In the genomic region with DNA sequence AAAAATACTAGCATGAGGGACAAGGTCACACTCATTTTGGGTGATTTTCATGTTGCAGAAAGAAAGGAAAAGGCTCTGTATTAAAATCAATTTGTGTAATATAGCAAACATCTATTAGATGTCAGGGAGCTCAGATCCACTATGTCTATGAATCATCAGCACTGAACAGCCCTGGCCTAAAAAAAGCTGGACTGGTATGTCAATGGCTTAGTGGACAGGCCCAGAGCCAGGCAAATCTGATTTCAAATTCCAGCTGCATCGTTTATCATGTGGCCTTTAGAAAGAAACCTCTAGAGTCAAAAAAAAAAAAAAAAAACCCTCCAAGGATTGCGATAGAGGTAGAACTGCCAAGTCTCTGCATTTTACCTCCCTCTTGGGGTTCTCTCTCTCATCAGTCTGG, we compare ENCODE assay signal across 21 cellular contexts. TPM values are rescaled to one million over a fixed set of nuclear protein-coding genes. Genes with fewer than 3 reads are reported as not detected.
A peak's percentile ranks its signal among the peaks of the same experiment; 100 is the strongest.
DNase-seq lines count a peak whose midpoint lies in the region; TF ChIP-seq lines count a peak whose summit lies in the region.
"Had no signal": no experiment of that assay in that cellular context is flagged by ENCODE, and none has a peak within 500 bp of the region (broad histone marks: within the 10 kb centered on the region; RNA-seq: fewer than 3 reads in every experiment).

No MANE protein-coding gene starts in this region.

- no peak overlapping the region for H3K9ac ChIP-seq in neural progenitor cell

- DNase-seq in AG08396 (ENCODE audit: low spot score): peak; percentile 37
- DNase-seq in adrenal gland: peak in 5 of 7 donors; percentile 34 to 90 (median 63)
- peak; percentile 38 for DNase-seq in foreskin fibroblast
- DNase-seq in neural progenitor cell (ENCODE audit: low spot score): no peak
- DNase-seq in globus pallidus (ENCODE audit: low spot score): no peak
- DNase-seq in stimulated activated CD4-positive, alpha-beta T cell treated with anti-CD3 and anti-CD28 coated beads, Interleukin-2, amount 100 ng/mL, for 48 hours: no peak
- DNase-seq in T-helper 1 cell: no peak
- no peak for DNase-seq in OCI-M2 (lab: John Stamatoyannopoulos, UW; ENCODE audit: unreplicated experiment)
- DNase-seq: activated B cell treated with CpG ODN at 0.5 μM for 24 hours; activated CD8-positive, alpha-beta memory T cell treated with anti-CD3 and anti-CD28 coated beads for 24 hours; AML-193; anterior cingulate cortex; erythroblast; lower lobe of right lung; NCI-H1048; NCI-H2107; stimulated activated naive CD4-positive, alpha-beta T cell treated with Interleukin-2 at 50 U/mL for 16 hours had no signal

- peaks cover 14% of the 10 kb centered on the region for H3K36me3 Mint-ChIP-seq in neural progenitor cell

- no peaks in the 10 kb centered on the region for H4K20me1 ChIP-seq in neural progenitor cell (ENCODE audit: low read depth)

- peak overlapping the region; percentile 60 for H3K4me3 Mint-ChIP-seq in neural progenitor cell
- H3K4me3 Mint-ChIP-seq: activated B cell treated with CpG ODN at 0.5 μM for 24 hours had no signal

- no peak overlapping the region for H3K4me2 ChIP-seq in neural progenitor cell

- H3K9me3 ChIP-seq in adrenal gland (replicated peaks in 1 of 3): peaks cover 0 to 10% (median 0%) of the 10 kb centered on the region in 3 donors
- H3K9me3 ChIP-seq in neural progenitor cell (ENCODE audit: low read depth): no peaks in the 10 kb centered on the region
- H3K9me3 ChIP-seq: neutrophil had no signal

- no peaks in the 10 kb centered on the region for H3K4me1 ChIP-seq in adrenal gland (replicated peaks in 1 of 2)
- no peaks in the 10 kb centered on the region for H3K4me1 ChIP-seq in neural progenitor cell

- H3K4me3 ChIP-seq in adrenal gland (no peak overlapping the region), foreskin fibroblast (ENCODE audit: low read depth in 1 of 2, low read length in 2 of 2) (no peak overlapping the region), neural progenitor cell (no peak overlapping the region)
- H3K4me3 ChIP-seq: lower lobe of right lung had no signal

- H3K9me3 Mint-ChIP-seq in neural progenitor cell: peaks cover 42% of the 10 kb centered on the region

- H3K27me3 Mint-ChIP-seq in neural progenitor cell (ENCODE audit: insufficient read depth, low read depth): peaks cover 72% of the 10 kb centered on the region
- H3K27me3 Mint-ChIP-seq: activated B cell treated with CpG ODN at 0.5 μM for 24 hours had no signal

- peaks cover 47% of the 10 kb centered on the region for H3K4me1 Mint-ChIP-seq in neural progenitor cell

- TF ChIP-seq CTCF in adrenal gland (IDR thresholded peaks at IDR 0.05) (no peak), foreskin fibroblast (IDR thresholded peaks at IDR 0.05; ENCODE audit: low read depth, low read length) (no peak), neural progenitor cell (IDR thresholded peaks at IDR 0.05) (no peak)

- 22 to 48% (median 44%) methylated on average over 2 of the region's 2 CpGs for WGBS in adrenal gland, 4 donors

- H2AFZ ChIP-seq in neural progenitor cell (replicated peaks): no peak overlapping the region

- H3K36me3 ChIP-seq in adrenal gland (replicated peaks in 1 of 2) (no peaks in the 10 kb centered on the region), neural progenitor cell (no peaks in the 10 kb centered on the region)
- H3K36me3 ChIP-seq: lower lobe of right lung, neutrophil had no signal

- no peaks in the 10 kb centered on the region for H3F3A ChIP-seq in neural progenitor cell (ENCODE audit: low read depth)

- H3K27me3 ChIP-seq in adrenal gland (no peaks in the 10 kb centered on the region), neural progenitor cell (peaks cover 26% of the 10 kb centered on the region)

- peak overlapping the region in 1 of 5 donors; percentile 26 for H3K27ac ChIP-seq in adrenal gland
- H3K27ac ChIP-seq in neural progenitor cell: no peak overlapping the region
- H3K27ac ChIP-seq: lower lobe of right lung, neutrophil, RWPE1 had no signal

- H3K27ac Mint-ChIP-seq in neural progenitor cell: no peak overlapping the region
- H3K27ac Mint-ChIP-seq: activated B cell treated with CpG ODN at 0.5 μM for 24 hours; activated T-helper 2 cell treated with anti-CD3 and anti-CD28 coated beads, Interferon-gamma antibody, Interleukin-2, Interleukin-4, amounts not matched to agents 10 μg/mL and 5 μg/mL and 100 μg/mL, durations not matched to agents 14 hours and 24 hours and 36 hours had no signal

- TF ChIP-seq POLR2A in adrenal gland (IDR thresholded peaks at IDR 0.05): no peak

- no peaks in the 10 kb centered on the region for H3K79me2 ChIP-seq in neural progenitor cell (ENCODE audit: low read depth)

- intact Hi-C loops in adrenal gland (cut with DNase I): no loop called here

RNA-seq across cellular contexts. Expression of a gene that starts 5.4 kb away (rescaled TPM):
- total RNA-seq in adrenal gland (10 to 100 TPM; 20.0 to 54.9 (median 30.5) TPM), neural progenitor cell (ENCODE audit: low replicate concordance) (2.9 and 3.9 TPM in 2 replicates)
- polyA plus RNA-seq in adrenal gland: 10 to 100 TPM in 1 of 3 donors, 1 to 10 TPM in 2; 3.6 to 12.0 (median 7.3) TPM
- total RNA-seq: T-helper 1 cell treated with Interleukin-12 subunit alpha and Interleukin-12 subunit beta and Interleukin-4 antibody, amounts not matched to agents 30 ng/mL and 1 ng/mL, for 36 hours had no signal

Comparison
In these comparisons a context has a peak if more than half of its experiments do, and no peak if none do; other contexts are left out.
1. DNase-seq: peak in AG08396 (single experiment), adrenal gland (5 of 7) and foreskin fibroblast (2 of 2); none in neural progenitor cell (single experiment), globus pallidus (single experiment), stimulated activated CD4-positive, alpha-beta T cell treated with anti-CD3 and anti-CD28 coated beads, Interleukin-2, amount 100 ng/mL, for 48 hours (0 of 2), T-helper 1 cell (0 of 5) and OCI-M2 (single experiment).